In the genomic region with DNA sequence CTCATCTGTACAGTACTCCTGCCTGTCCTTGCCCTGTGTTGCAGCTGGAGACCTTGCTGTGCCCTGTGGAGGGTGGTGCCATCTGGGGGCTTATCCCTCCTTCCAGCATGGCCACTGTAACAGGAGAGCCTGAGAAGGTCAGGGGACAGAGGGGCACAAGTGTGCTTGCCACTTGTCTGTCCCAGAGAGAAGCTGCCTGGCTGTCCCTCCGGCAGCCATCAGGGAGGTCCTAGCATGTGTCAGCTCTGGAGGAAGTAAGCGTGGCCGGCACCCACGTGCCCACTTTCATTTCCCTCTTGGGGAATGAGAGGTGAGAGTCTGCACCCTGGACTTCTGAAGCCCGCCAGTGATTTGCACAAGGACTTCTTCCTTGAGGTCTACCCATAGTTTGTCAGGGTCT, we compare ENCODE assay signal across 9 cellular contexts.
DNase-seq lines count a peak whose midpoint lies in the region; ATAC-seq, FAIRE-seq and TF ChIP-seq lines count a peak whose summit lies in the region.
"Had no signal": no experiment of that assay in that cellular context is flagged by ENCODE, and none has a peak within 500 bp of the region (broad histone marks: within the 10 kb centered on the region; RNA-seq: fewer than 3 reads in every experiment).

No MANE protein-coding gene starts in this region.

- H3K4me1 Mint-ChIP-seq in activated naive CD8-positive, alpha-beta T cell treated with anti-CD3 and anti-CD28 coated beads, Interleukin-2, amount 50 U/mL, for 24 hours, result peaks cover 63% of the 10 kb centered on the region
- H3K4me1 Mint-ChIP-seq in stimulated activated effector memory CD8-positive, alpha-beta T cell treated with anti-CD3 and anti-CD28 coated beads, Interleukin-12 subunit alpha, Interleukin-12 subunit beta, amount 100 ng/mL, for 72 hours, result peaks cover 80% of the 10 kb centered on the region
- peaks cover 7% of the 10 kb centered on the region for H3K4me1 Mint-ChIP-seq in Caco-2 (ENCODE audit: low read depth, unreplicated experiment)

- no TSS peak for BruUV-seq in Caco-2 (replicated peaks; lab: Mats Ljungman, UMichigan)

- POLR2A ChIA-PET in Caco-2 (lab: Charles Lee), result no interaction called here

- H3K27ac ChIP-seq in thyroid gland, result peak overlapping the region in 1 of 3 donors; percentile 19

- peaks cover 46 to 71% of the 10 kb centered on the region in 2 donors for H3K4me1 ChIP-seq in thyroid gland
- no peaks in the 10 kb centered on the region for H3K4me1 ChIP-seq in Caco-2

- peak; percentile 22 for ATAC-seq in HG03196 (IDR thresholded peaks at IDR 0.05; ENCODE audit: unreplicated experiment)
- no peak for ATAC-seq in activated naive CD8-positive, alpha-beta T cell treated with anti-CD3 and anti-CD28 coated beads, Interleukin-2, amount 50 U/mL, for 24 hours
- peak; percentile 14 for ATAC-seq in stimulated activated effector memory CD8-positive, alpha-beta T cell treated with anti-CD3 and anti-CD28 coated beads, Interleukin-12 subunit alpha, Interleukin-12 subunit beta, amount 100 ng/mL, for 72 hours

- peak; percentile 29 for DNase-seq in activated naive CD8-positive, alpha-beta T cell treated with anti-CD3 and anti-CD28 coated beads, Interleukin-2, amount 50 U/mL, for 24 hours
- DNase-seq in stimulated activated effector memory CD8-positive, alpha-beta T cell treated with anti-CD3 and anti-CD28 coated beads, Interleukin-12 subunit alpha, Interleukin-12 subunit beta, amount 100 ng/mL, for 72 hours (ENCODE audit: low spot score in 2 of 2), result peak in 1 of 2 donors; percentile 52
- DNase-seq in thyroid gland (no peak), Caco-2 (no peak), NCI-H1048 (lab: John Stamatoyannopoulos, UW) (no peak), RCC 7860 (ENCODE audit: low spot score) (no peak)
- DNase-seq: KBM-7 had no signal

- H3K9me3 Mint-ChIP-seq in activated naive CD8-positive, alpha-beta T cell treated with anti-CD3 and anti-CD28 coated beads, Interleukin-2, amount 50 U/mL, for 24 hours, result no peaks in the 10 kb centered on the region
- no peaks in the 10 kb centered on the region for H3K9me3 Mint-ChIP-seq in stimulated activated effector memory CD8-positive, alpha-beta T cell treated with anti-CD3 and anti-CD28 coated beads, Interleukin-12 subunit alpha, Interleukin-12 subunit beta, amount 100 ng/mL, for 72 hours
- no peaks in the 10 kb centered on the region for H3K9me3 Mint-ChIP-seq in Caco-2 (ENCODE audit: unreplicated experiment)

- H3K36me3 ChIP-seq in thyroid gland (no peaks in the 10 kb centered on the region), Caco-2 (ENCODE audit: control insufficient read depth, insufficient read depth, low read length) (no peaks in the 10 kb centered on the region)

- H3K27me3 Mint-ChIP-seq in activated naive CD8-positive, alpha-beta T cell treated with anti-CD3 and anti-CD28 coated beads, Interleukin-2, amount 50 U/mL, for 24 hours, result no peaks in the 10 kb centered on the region
- H3K27me3 Mint-ChIP-seq in Caco-2 (ENCODE audit: insufficient read depth, unreplicated experiment), result no peaks in the 10 kb centered on the region

- peak overlapping the region; percentile 29 for H3K4me3 Mint-ChIP-seq in activated naive CD8-positive, alpha-beta T cell treated with anti-CD3 and anti-CD28 coated beads, Interleukin-2, amount 50 U/mL, for 24 hours
- H3K4me3 Mint-ChIP-seq in stimulated activated effector memory CD8-positive, alpha-beta T cell treated with anti-CD3 and anti-CD28 coated beads, Interleukin-12 subunit alpha, Interleukin-12 subunit beta, amount 100 ng/mL, for 72 hours, result peak overlapping the region; percentile 68
- no peak overlapping the region for H3K4me3 Mint-ChIP-seq in Caco-2 (ENCODE audit: unreplicated experiment)

- H3K27ac Mint-ChIP-seq in activated naive CD8-positive, alpha-beta T cell treated with anti-CD3 and anti-CD28 coated beads, Interleukin-2, amount 50 U/mL, for 24 hours, result peak overlapping the region; percentile 93
- H3K27ac Mint-ChIP-seq in stimulated activated effector memory CD8-positive, alpha-beta T cell treated with anti-CD3 and anti-CD28 coated beads, Interleukin-12 subunit alpha, Interleukin-12 subunit beta, amount 100 ng/mL, for 72 hours, result peak overlapping the region; percentile 78
- no peak overlapping the region for H3K27ac Mint-ChIP-seq in Caco-2 (ENCODE audit: unreplicated experiment)

- 84 to 90% methylated on average over 2 to 5 of the region's 5 CpGs for WGBS in thyroid gland, 2 donors

- CTCF ChIA-PET in Caco-2 (lab: Charles Lee), result no interaction called here

- H3K4me3 ChIP-seq in thyroid gland (replicated peaks in 1 of 3) (no peak overlapping the region), Caco-2 (ENCODE audit: low read depth, low read length) (no peak overlapping the region)

- TF ChIP-seq CTCF in thyroid gland (IDR thresholded peaks at IDR 0.05) (no peak), Caco-2 (IDR thresholded peaks at IDR 0.05; ENCODE audit: insufficient read depth in 1 of 2, low read depth in 1 of 2, low read length in 1 of 2, severe bottlenecking in 1 of 2, unreplicated experiment in 1 of 2) (no peak)

- H3K9me3 ChIP-seq in thyroid gland, result no peaks in the 10 kb centered on the region
- H3K9me3 ChIP-seq in Caco-2, result no peaks in the 10 kb centered on the region

- H3K27me3 ChIP-seq in thyroid gland (no peaks in the 10 kb centered on the region), Caco-2 (replicated peaks; ENCODE audit: control insufficient read depth, insufficient read depth, low read length) (no peaks in the 10 kb centered on the region)

- intact Hi-C loops in thyroid gland (cut with DNase I), result no loop called here
- intact Hi-C loops in Caco-2 (cut with micrococcal nuclease; ENCODE audit: unreplicated experiment), result no loop called here

- H3K36me3 Mint-ChIP-seq in activated naive CD8-positive, alpha-beta T cell treated with anti-CD3 and anti-CD28 coated beads, Interleukin-2, amount 50 U/mL, for 24 hours (ENCODE audit: low read depth), result peaks cover under 1% of the 10 kb centered on the region
- H3K36me3 Mint-ChIP-seq in stimulated activated effector memory CD8-positive, alpha-beta T cell treated with anti-CD3 and anti-CD28 coated beads, Interleukin-12 subunit alpha, Interleukin-12 subunit beta, amount 100 ng/mL, for 72 hours, result peaks cover 25% of the 10 kb centered on the region
- H3K36me3 Mint-ChIP-seq in Caco-2 (ENCODE audit: insufficient read depth, unreplicated experiment), result peaks cover 16% of the 10 kb centered on the region

- TF ChIP-seq POLR2A in GM19193 (IDR thresholded peaks at IDR 0.05; ENCODE audit: extremely low read depth, insufficient read depth, insufficient read length) (peak; percentile 35), thyroid gland (IDR thresholded peaks at IDR 0.05) (no peak)

- no peak for FAIRE-seq in RCC 7860 (lab: Jason Lieb, UNC)
